In genomic region chr4:123840232-123840631, GRCh38 we compare ENCODE assay signal across 19 cellular contexts.
DNase-seq lines count a peak whose midpoint lies in the region; ATAC-seq and TF ChIP-seq lines count a peak whose summit lies in the region.
"Had no signal": no experiment of that assay in that cellular context is flagged by ENCODE, and none has a peak within 500 bp of the region (broad histone marks: within the 10 kb centered on the region; RNA-seq: fewer than 3 reads in every experiment).

No MANE protein-coding gene starts in this region.

- H3K4me1 ChIP-seq in fibroblast of lung (ENCODE audit: control insufficient read depth, extremely low read depth, insufficient read depth, low read length), result peaks cover 13% of the 10 kb centered on the region
- peaks cover 0 to 16% of the 10 kb centered on the region in 2 donors for H3K4me1 ChIP-seq in neuronal stem cell (ENCODE audit: control insufficient read depth in 2 of 2, insufficient read depth in 1 of 2, low read depth in 1 of 2, low read length in 2 of 2)
- H3K4me1 ChIP-seq: Peyer's patch had no signal

- no peak overlapping the region for H3K4me3 ChIP-seq in fibroblast of lung (replicated peaks in 1 of 4; ENCODE audit: control extremely low read depth in 1 of 4, insufficient read depth in 1 of 4, low read depth in 3 of 4, low read length in 4 of 4)
- H3K4me3 ChIP-seq in neuronal stem cell (ENCODE audit: low read length in 2 of 2), result no peak overlapping the region
- H3K4me3 ChIP-seq: Peyer's patch had no signal

- no peaks in the 10 kb centered on the region for H3K36me3 ChIP-seq in fibroblast of lung (ENCODE audit: control insufficient read depth, insufficient read depth, low read length)
- no peaks in the 10 kb centered on the region for H3K36me3 ChIP-seq in neuronal stem cell (replicated peaks in 1 of 2; ENCODE audit: control insufficient read depth in 2 of 2, insufficient read depth in 2 of 2, low read length in 2 of 2)
- H3K36me3 ChIP-seq: Peyer's patch had no signal

- H3K18ac ChIP-seq in neuronal stem cell (ENCODE audit: low read length), result no peak overlapping the region

- H2BK5ac ChIP-seq in neuronal stem cell (ENCODE audit: low read length), result no peak overlapping the region

- H2BK15ac ChIP-seq in neuronal stem cell (ENCODE audit: low read length), result no peak overlapping the region

- no peak overlapping the region for H3K23ac ChIP-seq in neuronal stem cell (ENCODE audit: low read depth, low read length, poor library complexity)

- no peak overlapping the region for H4K91ac ChIP-seq in neuronal stem cell (ENCODE audit: low read depth, low read length, poor library complexity)

- H2AFZ ChIP-seq in fibroblast of lung (ENCODE audit: low read length), result peak overlapping the region; percentile 34
- peak overlapping the region; percentile 33 for H2AFZ ChIP-seq in neuronal stem cell (ENCODE audit: low read length)

- intact Hi-C loops in left ventricle myocardium superior (cut with micrococcal nuclease) (no loop called here), left cardiac atrium (cut with DNase I) (loop anchor here in 1 of 2 donors (10.0 kb wide), 1 partner anchor 255 kb away; no protein-coding TSS in a partner anchor)

- no peak overlapping the region for H2BK120ac ChIP-seq in neuronal stem cell (ENCODE audit: low read depth, low read length)

- no peaks in the 10 kb centered on the region for H4K20me1 ChIP-seq in fibroblast of lung (ENCODE audit: control insufficient read depth, extremely low read depth, insufficient read depth, low read length)

- H3K4ac ChIP-seq in neuronal stem cell (ENCODE audit: low read length), result no peak overlapping the region

- H3K14ac ChIP-seq in neuronal stem cell (ENCODE audit: low read length), result no peak overlapping the region

- peak; percentile 28 for ATAC-seq in left ventricle myocardium superior
- ATAC-seq in left cardiac atrium, result no peak

- no peak for TF ChIP-seq CTCF in fibroblast of lung (conservative IDR thresholded peaks at IDR 0.05 in 1 of 2, IDR thresholded peaks at IDR 0.05 in 1 of 2; ENCODE audit: low read depth in 1 of 2, low read length in 2 of 2)

- no peak overlapping the region for H4K8ac ChIP-seq in neuronal stem cell (ENCODE audit: low read depth, low read length)

- no peak overlapping the region for H2BK12ac ChIP-seq in neuronal stem cell (ENCODE audit: low read length)

- H2AK5ac ChIP-seq in neuronal stem cell (ENCODE audit: low read depth, low read length), result no peak overlapping the region

- H3K9me3 ChIP-seq in fibroblast of lung (ENCODE audit: control insufficient read depth, insufficient read depth, low read depth, low read length), result no peaks in the 10 kb centered on the region
- peaks cover 4 to 26% of the 10 kb centered on the region in 2 donors for H3K9me3 ChIP-seq in neuronal stem cell (replicated peaks in 1 of 2; ENCODE audit: control insufficient read depth in 2 of 2, insufficient read depth in 1 of 2, low read depth in 1 of 2, low read length in 2 of 2)
- H3K9me3 ChIP-seq: Peyer's patch had no signal

- H3K9ac ChIP-seq in fibroblast of lung (ENCODE audit: insufficient read depth, low read length) (no peak overlapping the region), neuronal stem cell (ENCODE audit: low read depth, low read length, poor library complexity) (no peak overlapping the region)
- H3K9ac ChIP-seq: KMS-11 had no signal

- H3K79me2 ChIP-seq in fibroblast of lung (ENCODE audit: control insufficient read depth, insufficient read depth, low read length), result no peaks in the 10 kb centered on the region

- H3K27me3 ChIP-seq in fibroblast of lung (ENCODE audit: control insufficient read depth, insufficient read depth, low read length) (no peaks in the 10 kb centered on the region), neuronal stem cell (ENCODE audit: control insufficient read depth in 3 of 3, insufficient read depth in 3 of 3, low read depth in 1 of 3, low read length in 3 of 3) (no peaks in the 10 kb centered on the region)
- H3K27me3 ChIP-seq: Peyer's patch had no signal

- H3K4me2 ChIP-seq in fibroblast of lung (ENCODE audit: extremely low read depth, insufficient read depth, low read length), result no peak overlapping the region
- H3K4me2 ChIP-seq in neuronal stem cell (ENCODE audit: insufficient read depth, low read length, poor library complexity, severe bottlenecking), result no peak overlapping the region
- H3K4me2 ChIP-seq: KMS-11 had no signal

- no peak for DNase-seq in left ventricle myocardium superior
- no peak for DNase-seq in left cardiac atrium
- DNase-seq in fibroblast of lung (ENCODE audit: low read depth in 2 of 2), result peak in 1 of 2 donors; percentile 23
- no peak for DNase-seq in neuronal stem cell (ENCODE audit: low spot score)
- DNase-seq in activated CD4-positive, alpha-beta T cell treated with anti-CD3 and anti-CD28 coated beads for 48 hours, result no peak
- no peak for DNase-seq in inferior parietal cortex (ENCODE audit: extremely low spot score)
- DNase-seq in activated naive CD4-positive, alpha-beta T cell treated with Interleukin-2 at 50 U/mL for 16 hours, result no peak
- no peak for DNase-seq in dedifferentiated amniotic fluid mesenchymal stem cell (ENCODE audit: extremely low spot score)
- DNase-seq: GOT3; HCEC 1CT; NCI-H1092 treated with DMSO at 0.1 percent for 48 hours; NCI-H1436 treated with DMSO at 0.1 percent for 48 hours; NCI-H2029 treated with DMSO at 0.1 percent for 48 hours; NCI-H226; NCI-H524; NCI-H774; NK-92 treated with Interleukin-12 subunit alpha and Interleukin-12 subunit beta, amount 100 ng/mL, for 24 hours; Peyer's patch had no signal

- H3K27ac ChIP-seq in fibroblast of lung (ENCODE audit: insufficient read depth, low read length), result no peak overlapping the region
- H3K27ac ChIP-seq in neuronal stem cell (replicated peaks; ENCODE audit: low read length), result no peak overlapping the region
- H3K27ac ChIP-seq: KMS-11, Peyer's patch had no signal

- H3K79me1 ChIP-seq in neuronal stem cell (ENCODE audit: low read depth, low read length), result no peaks in the 10 kb centered on the region
